ENCODE assay signal across 8 cellular contexts in the genomic region with DNA sequence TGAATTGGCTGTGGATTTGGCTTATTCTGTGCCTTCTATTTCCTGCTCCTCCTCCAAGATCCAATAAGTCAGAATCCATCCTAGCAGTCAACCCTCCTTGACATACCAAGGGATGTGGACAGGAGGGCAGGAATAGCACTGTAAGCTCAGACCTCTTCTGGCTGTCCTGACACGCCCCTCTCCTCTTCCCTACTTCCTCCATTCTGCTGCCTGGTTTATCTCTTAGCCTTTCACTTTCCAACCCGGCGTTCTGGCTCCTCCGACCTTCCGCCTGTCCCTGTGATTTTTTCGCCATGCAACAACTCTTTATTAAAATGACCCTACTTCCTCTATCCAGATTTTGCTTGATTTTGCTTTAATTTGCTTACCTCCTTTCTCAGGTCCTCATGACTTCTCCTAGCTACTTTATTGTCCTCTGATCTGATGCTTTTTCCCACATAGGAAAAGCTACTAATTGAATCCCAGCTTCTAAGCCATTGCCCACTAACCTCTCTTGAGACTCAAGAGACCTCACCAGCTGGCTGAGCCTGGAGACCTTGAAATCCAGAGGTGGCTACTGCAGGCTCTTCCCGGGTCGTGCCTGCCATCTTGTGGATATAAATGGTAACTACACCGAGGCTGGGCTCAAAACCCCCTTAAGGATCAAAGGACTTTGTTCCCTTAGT.
DNase-seq lines count a peak whose midpoint lies in the region; ATAC-seq and TF ChIP-seq lines count a peak whose summit lies in the region.

No MANE protein-coding gene starts in this region.

- TF ChIP-seq EP300 in ovary (IDR thresholded peaks at IDR 0.05): no peak

- no TSS peak for BruUV-seq in Caco-2 (replicated peaks; lab: Mats Ljungman, UMichigan)

- H3K4me1 ChIP-seq in Caco-2 (no peaks in the 10 kb centered on the region), foreskin keratinocyte (no peaks in the 10 kb centered on the region), ovary (ENCODE audit: insufficient read depth) (no peaks in the 10 kb centered on the region)

- DNase-seq in Caco-2 (peak; percentile 61 to 68), NOMO-1 (lab: John Stamatoyannopoulos, UW; ENCODE audit: unreplicated experiment in 2 of 2) (peak; percentile 35 to 42), foreskin keratinocyte (peak; percentile 1 to 9), ovary (peak in 3 of 5 donors; percentile 21 to 40 (median 34)), cortex of kidney (lab: John Stamatoyannopoulos, UW) (no peak)
- peak; percentile 58 for DNase-seq in activated T-cell treated with anti-CD3 and anti-CD28 coated beads, Interleukin-2, amount 50 U/mL, for 24 hours

- peaks cover 7% of the 10 kb centered on the region for H3K27me3 Mint-ChIP-seq in Caco-2 (ENCODE audit: insufficient read depth, unreplicated experiment)
- H3K27me3 Mint-ChIP-seq in activated T-cell treated with anti-CD3 and anti-CD28 coated beads, Interleukin-2, amount 50 U/mL, for 24 hours: no peaks in the 10 kb centered on the region

- TF ChIP-seq POLR2A in ovary (IDR thresholded peaks at IDR 0.05): no peak

- ATAC-seq in GM19438 (IDR thresholded peaks at IDR 0.05; ENCODE audit: low read depth, unreplicated experiment) (peak; percentile 60), HG03521 (IDR thresholded peaks at IDR 0.05; ENCODE audit: unreplicated experiment) (peak; percentile 55), foreskin keratinocyte (peak; percentile 81)

- H3K9me3 ChIP-seq in Caco-2 (no peaks in the 10 kb centered on the region), ovary (no peaks in the 10 kb centered on the region)

- H3K27me3 ChIP-seq in Caco-2 (replicated peaks; ENCODE audit: control insufficient read depth, insufficient read depth, low read length): no peaks in the 10 kb centered on the region
- H3K27me3 ChIP-seq in foreskin keratinocyte: no peaks in the 10 kb centered on the region
- no peaks in the 10 kb centered on the region for H3K27me3 ChIP-seq in ovary

- H3K4me1 Mint-ChIP-seq in Caco-2 (ENCODE audit: low read depth, unreplicated experiment): no peaks in the 10 kb centered on the region
- peaks cover 19% of the 10 kb centered on the region for H3K4me1 Mint-ChIP-seq in activated T-cell treated with anti-CD3 and anti-CD28 coated beads, Interleukin-2, amount 50 U/mL, for 24 hours (ENCODE audit: low read depth)

- CTCF ChIA-PET in Caco-2 (lab: Charles Lee): interaction anchor here (0.6 to 1.4 kb wide), 5 partner anchors 34 to 1058 kb away, joined by 3 to 8 read pairs (median 4); no protein-coding TSS in a partner anchor

- intact Hi-C loops in Caco-2 (cut with micrococcal nuclease; ENCODE audit: unreplicated experiment): loop anchor here (1.0 to 2.0 kb wide), 3 partner anchors 35 to 951 kb away; no protein-coding TSS in a partner anchor
- intact Hi-C loops in ovary (cut with DNase I): no loop called here

- H3K27ac ChIP-seq in foreskin keratinocyte: no peak overlapping the region
- no peak overlapping the region for H3K27ac ChIP-seq in ovary

- H3K9me3 Mint-ChIP-seq in Caco-2 (ENCODE audit: unreplicated experiment): no peaks in the 10 kb centered on the region
- H3K9me3 Mint-ChIP-seq in activated T-cell treated with anti-CD3 and anti-CD28 coated beads, Interleukin-2, amount 50 U/mL, for 24 hours: no peaks in the 10 kb centered on the region

- peak; percentile 73 to 80 for TF ChIP-seq CTCF in Caco-2 (IDR thresholded peaks at IDR 0.05; ENCODE audit: insufficient read depth in 1 of 2, low read depth in 1 of 2, low read length in 1 of 2, severe bottlenecking in 1 of 2, unreplicated experiment in 1 of 2)
- peak; percentile 81 for TF ChIP-seq CTCF in foreskin keratinocyte (conservative IDR thresholded peaks at IDR 0.05)
- no peak for TF ChIP-seq CTCF in ovary (IDR thresholded peaks at IDR 0.05)

- POLR2A ChIA-PET in Caco-2 (lab: Charles Lee): no interaction called here

- H3K36me3 Mint-ChIP-seq in Caco-2 (ENCODE audit: insufficient read depth, unreplicated experiment): no peaks in the 10 kb centered on the region
- no peaks in the 10 kb centered on the region for H3K36me3 Mint-ChIP-seq in activated T-cell treated with anti-CD3 and anti-CD28 coated beads, Interleukin-2, amount 50 U/mL, for 24 hours (ENCODE audit: low read depth)

- WGBS in ovary, 3 donors: 26 to 29% (median 27%) methylated on average over 9 of the region's 9 CpGs

- H3K27ac Mint-ChIP-seq in Caco-2 (ENCODE audit: unreplicated experiment): no peak overlapping the region
- no peak overlapping the region for H3K27ac Mint-ChIP-seq in activated T-cell treated with anti-CD3 and anti-CD28 coated beads, Interleukin-2, amount 50 U/mL, for 24 hours

- H3K36me3 ChIP-seq in Caco-2 (ENCODE audit: control insufficient read depth, insufficient read depth, low read length) (no peaks in the 10 kb centered on the region), ovary (no peaks in the 10 kb centered on the region)

- no peak overlapping the region for H3K4me3 Mint-ChIP-seq in Caco-2 (ENCODE audit: unreplicated experiment)
- no peak overlapping the region for H3K4me3 Mint-ChIP-seq in activated T-cell treated with anti-CD3 and anti-CD28 coated beads, Interleukin-2, amount 50 U/mL, for 24 hours

- H3K4me3 ChIP-seq in Caco-2 (ENCODE audit: low read depth, low read length) (no peak overlapping the region), ovary (no peak overlapping the region)

Comparison
In these comparisons a context has a peak if more than half of its experiments do, and no peak if none do; other contexts are left out.
1. CTCF ChIP-seq: peak in Caco-2 (2 of 2) and foreskin keratinocyte (single experiment); none in ovary (0 of 3).
2. Peak in every context shown above with its lines, with median percentiles within 50 percentile points of each other: ATAC-seq.